In the genomic region with DNA sequence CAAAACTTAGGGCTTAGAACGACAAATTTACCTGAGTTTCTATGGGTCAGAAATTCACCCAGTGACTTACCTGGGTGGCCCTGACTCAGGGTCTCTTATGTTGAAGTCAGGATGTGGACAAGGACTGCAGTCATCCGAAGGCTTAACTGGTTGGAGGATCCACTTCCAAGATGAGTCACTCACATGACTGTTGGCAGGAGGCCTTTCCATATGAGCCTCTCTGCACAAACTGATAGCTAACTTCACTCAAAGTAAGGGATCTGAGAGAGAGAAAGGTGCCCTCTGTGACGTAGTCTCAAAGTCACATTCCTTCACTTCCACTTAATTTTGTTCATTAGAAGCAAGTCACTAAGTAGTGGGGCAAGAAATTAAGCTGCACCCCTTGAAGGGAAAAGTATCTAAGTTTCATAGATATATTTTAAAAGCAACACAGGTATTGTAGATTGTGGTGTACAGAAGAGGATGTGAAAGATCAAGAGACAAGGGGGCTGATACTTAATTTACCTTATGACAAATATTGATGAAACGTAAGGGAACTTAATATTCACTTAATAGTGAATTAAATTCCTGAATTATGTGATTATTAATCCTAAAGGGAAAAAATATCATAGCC, we compare ENCODE assay signal across 10 cellular contexts. TPM values are rescaled to one million over a fixed set of nuclear protein-coding genes. Genes with fewer than 3 reads are reported as not detected.
DNase-seq lines count a peak whose midpoint lies in the region; FAIRE-seq and TF ChIP-seq lines count a peak whose summit lies in the region.
"Had no signal": no experiment of that assay in that cellular context is flagged by ENCODE, and none has a peak within 500 bp of the region (broad histone marks: within the 10 kb centered on the region; RNA-seq: fewer than 3 reads in every experiment).

No MANE protein-coding gene starts in this region.

- no peak for TF ChIP-seq CTCF in A673 (conservative IDR thresholded peaks at IDR 0.05; ENCODE audit: low read depth, low read length)
- no peak for TF ChIP-seq CTCF in foreskin fibroblast (IDR thresholded peaks at IDR 0.05; ENCODE audit: low read depth, low read length)
- no peak for TF ChIP-seq CTCF in left ventricle myocardium inferior (IDR thresholded peaks at IDR 0.05; ENCODE audit: borderline replicate concordance)

- no peak overlapping the region for H3K27ac ChIP-seq in A673 (ENCODE audit: low read depth, low read length, poor library complexity, severe bottlenecking)
- H3K27ac ChIP-seq in SJCRH30: peak overlapping the region; percentile 33; the same call in 1 of the 2 replicates
- no peak overlapping the region for H3K27ac ChIP-seq in left ventricle myocardium inferior (replicated peaks)
- H3K27ac ChIP-seq: C4-2B had no signal

- H3K9me3 ChIP-seq in A673 (ENCODE audit: low read depth, low read length, poor library complexity, severe bottlenecking): no peaks in the 10 kb centered on the region
- no peaks in the 10 kb centered on the region for H3K9me3 ChIP-seq in SJCRH30 (replicated peaks)
- no peaks in the 10 kb centered on the region for H3K9me3 ChIP-seq in left ventricle myocardium inferior (replicated peaks)

- DNase-seq in A673 (ENCODE audit: low spot score): peak; percentile 26
- no peak for DNase-seq in GM19239 (ENCODE audit: insufficient read length, low spot score)
- peak; percentile 57 to 72 for DNase-seq in SJCRH30
- DNase-seq in foreskin fibroblast: peak; percentile 66 to 85
- DNase-seq in NCI-H2227 (lab: John Stamatoyannopoulos, UW; ENCODE audit: unreplicated experiment): no peak
- no peak for DNase-seq in NCI-H748 treated with DMSO at 0.1 percent for 48 hours (lab: John Stamatoyannopoulos, UW)
- no peak for DNase-seq in stimulated activated CD4-positive, alpha-beta T cell treated with anti-CD3 and anti-CD28 coated beads, Interleukin-4, amount 100 ng/mL, for 4 hours
- DNase-seq in left ventricle myocardium inferior: no peak
- DNase-seq: retina had no signal

- POLR2A ChIA-PET in A673 (lab: Charles Lee; ENCODE audit: low non-redundant PET): no interaction called here

- BruUV-seq in A673 (replicated peaks; lab: Mats Ljungman, UMichigan): no TSS peak

- CTCF ChIA-PET in A673 (lab: Charles Lee): no interaction called here

- H3K27me3 ChIP-seq in A673 (replicated peaks; ENCODE audit: insufficient read depth, low read depth, low read length, poor library complexity) (no peaks in the 10 kb centered on the region), SJCRH30 (no peaks in the 10 kb centered on the region), left ventricle myocardium inferior (ENCODE audit: low read depth) (no peaks in the 10 kb centered on the region)

- peak; percentile 64 for FAIRE-seq in GM19239 (lab: Jason Lieb, UNC)

- H3K4me1 ChIP-seq in A673 (ENCODE audit: insufficient read depth, low read length, poor library complexity, severe bottlenecking) (no peaks in the 10 kb centered on the region), SJCRH30 (peaks cover 20% of the 10 kb centered on the region), left ventricle myocardium inferior (peaks cover 18% of the 10 kb centered on the region)

- H3K4me3 ChIP-seq in A673 (ENCODE audit: low read depth, low read length, poor library complexity, severe bottlenecking): no peak overlapping the region
- no peak overlapping the region for H3K4me3 ChIP-seq in SJCRH30
- H3K4me3 ChIP-seq in foreskin fibroblast (ENCODE audit: low read depth in 1 of 2, low read length in 2 of 2): no peak overlapping the region
- no peak overlapping the region for H3K4me3 ChIP-seq in left ventricle myocardium inferior

- H3K36me3 ChIP-seq in A673 (ENCODE audit: insufficient read depth, low read length, poor library complexity, severe bottlenecking): no peaks in the 10 kb centered on the region
- H3K36me3 ChIP-seq in SJCRH30: peaks cover 19% of the 10 kb centered on the region; the same call in 1 of the 2 replicates
- peaks cover 51% of the 10 kb centered on the region for H3K36me3 ChIP-seq in left ventricle myocardium inferior

- intact Hi-C loops in A673 (cut with micrococcal nuclease; ENCODE audit: unreplicated experiment) (no loop called here), left ventricle myocardium inferior (cut with micrococcal nuclease) (no loop called here)

RNA-seq across cellular contexts. Expression of gene TANK, which starts 48.4 kb away (rescaled TPM):
- total RNA-seq in A673 (2021): 35.9 and 38.9 TPM in 2 replicates
- 33.9 and 45.2 TPM in 2 replicates for total RNA-seq in SJCRH30 (2014; rRNA removed; shearing (Covaris generic))
- 27.8 TPM for total RNA-seq in left ventricle myocardium inferior

Comparison
In these comparisons a context has a peak if more than half of its experiments do, and no peak if none do; other contexts are left out.
1. DNase-seq: peak in A673 (single experiment), SJCRH30 (2 of 2) and foreskin fibroblast (2 of 2); none in GM19239 (single experiment), NCI-H2227 (single experiment), NCI-H748 treated with DMSO at 0.1 percent for 48 hours (single experiment), stimulated activated CD4-positive, alpha-beta T cell treated with anti-CD3 and anti-CD28 coated beads, Interleukin-4, amount 100 ng/mL, for 4 hours (0 of 2) and left ventricle myocardium inferior (single experiment).